ENCODE assay signal across 14 cellular contexts in genomic region chr3:112407888-112408702, GRCh38.
DNase-seq lines count a peak whose midpoint lies in the region; ATAC-seq, FAIRE-seq and TF ChIP-seq lines count a peak whose summit lies in the region.
"Had no signal": no experiment of that assay in that cellular context is flagged by ENCODE, and none has a peak within 500 bp of the region (broad histone marks: within the 10 kb centered on the region; RNA-seq: fewer than 3 reads in every experiment).

No MANE protein-coding gene starts in this region.

- ATAC-seq in GM18868 (IDR thresholded peaks at IDR 0.05; ENCODE audit: unreplicated experiment), result peak; percentile 66
- peak; percentile 37 for ATAC-seq in HG02852 (IDR thresholded peaks at IDR 0.05; ENCODE audit: unreplicated experiment)
- ATAC-seq in activated CD4-positive, alpha-beta T cell treated with anti-CD3 and anti-CD28 coated beads for 36 hours, result no peak

- POLR2A ChIA-PET in activated CD4-positive, alpha-beta T cell treated with anti-CD3 and anti-CD28 coated beads for 36 hours (lab: Charles Lee), result no interaction called here

- CTCF ChIA-PET in activated CD4-positive, alpha-beta T cell treated with anti-CD3 and anti-CD28 coated beads for 36 hours (lab: Charles Lee), result interaction anchor here (0.5 kb wide), 1 partner anchor 16 kb away, joined by 3 read pairs; no protein-coding TSS in a partner anchor

- intact Hi-C loops in activated CD4-positive, alpha-beta T cell treated with anti-CD3 and anti-CD28 coated beads for 36 hours (cut with DNase I, micrococcal nuclease), result no loop called here

- no peak overlapping the region for H3K9ac ChIP-seq in smooth muscle cell (ENCODE audit: low read depth)

- TF ChIP-seq CTCF in smooth muscle cell (IDR thresholded peaks at IDR 0.05; ENCODE audit: borderline replicate concordance, insufficient read depth, poor library complexity, severe bottlenecking), result no peak

- H3K4me2 ChIP-seq in smooth muscle cell, result no peak overlapping the region

- peak overlapping the region; percentile 10 for H3K4me3 ChIP-seq in smooth muscle cell
- H3K4me3 ChIP-seq: lung had no signal

- H3K36me3 Mint-ChIP-seq in activated CD4-positive, alpha-beta T cell treated with anti-CD3 and anti-CD28 coated beads for 36 hours (ENCODE audit: low read depth), result no peaks in the 10 kb centered on the region
- H3K36me3 Mint-ChIP-seq: CD4-positive, CD25-positive, alpha-beta regulatory T cell had no signal

- no peak overlapping the region for H2AFZ ChIP-seq in smooth muscle cell (ENCODE audit: low read depth)

- no peak for DNase-seq in smooth muscle cell (lab: John Stamatoyannopoulos, UW; ENCODE audit: unreplicated experiment)
- no peak for DNase-seq in NCI-H446 (lab: John Stamatoyannopoulos, UW)
- DNase-seq in stimulated activated CD4-positive, alpha-beta T cell treated with anti-CD3 and anti-CD28 coated beads, Interleukin-2, amount 100 ng/mL, for 48 hours, result no peak
- no peak for DNase-seq in activated CD4-positive, alpha-beta T cell treated with anti-CD3 and anti-CD28 coated beads for 36 hours
- no peak for DNase-seq in activated CD4-positive, alpha-beta T cell treated with anti-CD3 and anti-CD28 coated beads, Interleukin-2, amount 50 U/mL, for 48 hours
- DNase-seq: activated T-cell treated with anti-CD3 and anti-CD28 coated beads, Interleukin-2, amount 50 U/mL, for 24 hours; CD4-positive, CD25-positive, alpha-beta regulatory T cell; glutamatergic neuron; NCI-H526; SHP77 treated with DMSO at 0.1 percent for 48 hours had no signal

- H3K4me1 Mint-ChIP-seq in activated CD4-positive, alpha-beta T cell treated with anti-CD3 and anti-CD28 coated beads for 36 hours, result peaks cover 35% of the 10 kb centered on the region

- H4K20me1 ChIP-seq in smooth muscle cell (ENCODE audit: low read depth), result no peaks in the 10 kb centered on the region

- no peak overlapping the region for H3K4me3 Mint-ChIP-seq in activated CD4-positive, alpha-beta T cell treated with anti-CD3 and anti-CD28 coated beads for 36 hours
- H3K4me3 Mint-ChIP-seq: activated T-cell treated with anti-CD3 and anti-CD28 coated beads, Interleukin-2, amount 50 U/mL, for 24 hours; CD4-positive, CD25-positive, alpha-beta regulatory T cell had no signal

- H3K27me3 ChIP-seq in smooth muscle cell (ENCODE audit: low read depth), result no peaks in the 10 kb centered on the region

- H3K27me3 Mint-ChIP-seq in activated CD4-positive, alpha-beta T cell treated with anti-CD3 and anti-CD28 coated beads for 36 hours, result no peaks in the 10 kb centered on the region
- H3K27me3 Mint-ChIP-seq: activated T-cell treated with anti-CD3 and anti-CD28 coated beads, Interleukin-2, amount 50 U/mL, for 24 hours had no signal

- H3K79me2 ChIP-seq in smooth muscle cell (ENCODE audit: low read depth), result no peaks in the 10 kb centered on the region

- 94% methylated on average over 2 of the region's 2 CpGs for WGBS in smooth muscle cell (ENCODE audit: low lambda C conversion rate)

- FAIRE-seq in colon (lab: Jason Lieb, UNC), result peak; percentile 18

- no peaks in the 10 kb centered on the region for H3K36me3 ChIP-seq in smooth muscle cell (ENCODE audit: low read depth)

- no peak overlapping the region for H3K27ac ChIP-seq in smooth muscle cell (ENCODE audit: low read depth)

- no peaks in the 10 kb centered on the region for H3K9me3 ChIP-seq in smooth muscle cell (replicated peaks; ENCODE audit: low read depth)

- no peaks in the 10 kb centered on the region for H3K4me1 ChIP-seq in smooth muscle cell (ENCODE audit: low read depth)

- H3K9me3 Mint-ChIP-seq in activated CD4-positive, alpha-beta T cell treated with anti-CD3 and anti-CD28 coated beads for 36 hours (ENCODE audit: low read depth), result no peaks in the 10 kb centered on the region
- H3K9me3 Mint-ChIP-seq: CD4-positive, CD25-positive, alpha-beta regulatory T cell had no signal

- no peaks in the 10 kb centered on the region for H3F3A ChIP-seq in smooth muscle cell (ENCODE audit: low read depth)

- no peak overlapping the region for H3K27ac Mint-ChIP-seq in activated CD4-positive, alpha-beta T cell treated with anti-CD3 and anti-CD28 coated beads for 36 hours
